5 cellular contexts compared by ENCODE assay signal in the genomic region with DNA sequence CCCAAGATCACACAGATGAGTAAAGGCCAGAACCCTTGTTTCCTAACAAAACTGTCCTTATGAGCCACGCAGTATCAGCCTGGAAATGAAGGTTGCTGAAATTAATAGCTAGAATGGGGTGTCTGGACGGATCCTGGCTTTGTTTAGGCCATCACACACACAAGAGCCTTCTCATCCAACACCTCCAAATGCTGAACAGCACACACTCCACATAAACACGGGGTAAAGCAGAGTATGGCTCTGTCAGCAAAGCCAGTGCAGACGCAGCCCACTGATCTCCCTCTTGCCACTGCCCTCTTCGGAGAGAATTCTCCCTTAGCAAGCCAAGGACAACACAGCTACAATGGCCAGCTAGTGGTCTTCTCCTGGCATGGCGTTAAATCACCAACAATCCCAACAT.
"Had no signal": no experiment of that assay in that cellular context is flagged by ENCODE, and none has a peak within 500 bp of the region (broad histone marks: within the 10 kb centered on the region; RNA-seq: fewer than 3 reads in every experiment).

No MANE protein-coding gene starts in this region.

- ATAC-seq: HepG2, K562 had no signal

- H3K4me3 ChIP-seq: K562 had no signal

- DNase-seq: IMR-90, KBM-7 had no signal

- H3K27ac ChIP-seq: HL-60 had no signal
